In the genomic region with DNA sequence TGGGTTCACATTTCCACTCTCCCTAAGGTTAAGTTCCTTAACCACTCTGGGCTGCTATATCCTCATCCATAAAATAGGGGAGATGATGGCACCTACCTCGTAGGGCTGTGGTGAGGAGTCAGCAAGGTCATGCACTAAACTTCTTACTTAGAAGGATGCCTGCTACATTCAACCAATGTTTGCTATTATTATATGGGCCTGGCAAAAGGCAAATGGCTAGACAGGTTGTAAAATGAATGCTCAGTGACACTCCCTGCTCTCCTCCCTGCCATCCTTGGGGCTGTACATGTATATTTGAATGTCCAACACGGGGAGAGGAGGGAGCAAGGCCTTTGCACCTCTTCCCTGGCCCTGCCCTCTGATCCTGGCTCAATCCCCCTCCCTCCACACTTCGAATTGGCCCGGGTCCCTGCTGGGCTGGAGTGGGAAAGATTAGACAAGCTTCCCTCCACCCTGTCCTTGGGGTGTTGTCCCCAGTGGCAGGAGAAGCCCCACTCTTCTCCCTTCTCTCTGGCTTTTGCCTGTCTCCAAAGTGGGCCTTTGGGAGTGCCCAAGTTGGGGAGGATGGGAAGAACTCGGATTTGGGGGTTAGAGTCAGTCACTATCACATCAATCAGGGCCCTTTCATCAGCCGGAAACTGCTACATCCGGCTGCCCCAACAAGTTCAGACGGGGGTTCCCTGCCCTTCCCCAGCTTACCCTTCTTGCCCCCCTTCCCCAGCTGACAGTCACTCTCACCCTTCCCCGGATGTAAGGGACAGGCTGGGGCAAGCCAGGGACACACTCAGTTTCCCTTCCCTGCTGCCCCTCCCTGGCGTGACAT, we compare ENCODE assay signal across 9 cellular contexts. TPM values are rescaled to one million over a fixed set of nuclear protein-coding genes. Genes with fewer than 3 reads are reported as not detected.
DNase-seq lines count a peak whose midpoint lies in the region; ATAC-seq, FAIRE-seq and TF ChIP-seq lines count a peak whose summit lies in the region.
"Had no signal": no experiment of that assay in that cellular context is flagged by ENCODE, and none has a peak within 500 bp of the region (broad histone marks: within the 10 kb centered on the region; RNA-seq: fewer than 3 reads in every experiment).

No MANE protein-coding gene starts in this region.

- H3K4me3 ChIP-seq in OCI-LY3 (ENCODE audit: low read length), result no peak overlapping the region
- H3K4me3 ChIP-seq in GM12878, result no peak overlapping the region
- no peak overlapping the region for H3K4me3 ChIP-seq in sigmoid colon

- TF ChIP-seq POLR2A in GM12878 (IDR thresholded peaks at IDR 0.05; ENCODE audit: low read depth, low read length) (peak; percentile 27; the same call in 1 of the 2 replicates), sigmoid colon (IDR thresholded peaks at IDR 0.05) (no peak)

- ATAC-seq in GM21528 (IDR thresholded peaks at IDR 0.05; ENCODE audit: low FRiP score, unreplicated experiment) (peak; percentile 54), GM12878 (peak; percentile 91)

- H3K4me1 Mint-ChIP-seq in HFFc6 (ENCODE audit: low read depth), result no peaks in the 10 kb centered on the region

- 0 out of 2 replicates have a peak overlapping the region, but pooled peaks have one; percentile 3 for H3K4me2 ChIP-seq in OCI-LY3 (ENCODE audit: low read length)
- peak overlapping the region; percentile 28; the same call in 1 of the 2 replicates for H3K4me2 ChIP-seq in GM12878 (ENCODE audit: control insufficient read depth, insufficient read depth)

- H3K4me1 ChIP-seq in OCI-LY3 (ENCODE audit: low read length) (peaks cover 14% of the 10 kb centered on the region), GM12878 (ENCODE audit: control insufficient read depth, insufficient read depth, low read length) (peaks cover 19% of the 10 kb centered on the region), sigmoid colon (no peaks in the 10 kb centered on the region)

- no peak overlapping the region for H3K27ac ChIP-seq in OCI-LY3 (ENCODE audit: low read length)
- peak overlapping the region; percentile 82 for H3K27ac ChIP-seq in GM12878 (ENCODE audit: control insufficient read depth, insufficient read depth)
- no peak overlapping the region for H3K27ac ChIP-seq in sigmoid colon

- H3K27ac Mint-ChIP-seq in HFFc6, result no peak overlapping the region

- no peak overlapping the region for H3K4me3 Mint-ChIP-seq in HFFc6

- RAD21 ChIA-PET in GM12878 (lab: Charles Lee; ENCODE audit: unreplicated experiment), result interaction anchor here (0.9 to 2.1 kb wide), 5 partner anchors 9 to 346 kb away, joined by 3 to 13 read pairs (median 4); no protein-coding TSS in a partner anchor

- H3K79me2 ChIP-seq in OCI-LY3 (ENCODE audit: low read length), result no peaks in the 10 kb centered on the region
- H3K79me2 ChIP-seq in GM12878 (ENCODE audit: control insufficient read depth, insufficient read depth, low read length), result no peaks in the 10 kb centered on the region

- no peak for TF ChIP-seq CTCF in OCI-LY3 (IDR thresholded peaks at IDR 0.05; ENCODE audit: low read depth, low read length)
- no peak for TF ChIP-seq CTCF in GM12878 (IDR thresholded peaks at IDR 0.05 in 2 of 3, conservative IDR thresholded peaks at IDR 0.05 in 1 of 3; ENCODE audit: control insufficient read depth in 2 of 3, extremely low read depth in 1 of 3, insufficient read depth in 1 of 3, low read depth in 3 of 3, low read length in 3 of 3)
- no peak for TF ChIP-seq CTCF in sigmoid colon (IDR thresholded peaks at IDR 0.05)
- no peak for TF ChIP-seq CTCF in HFFc6 (IDR thresholded peaks at IDR 0.05)

- H3K9ac ChIP-seq in OCI-LY3 (ENCODE audit: low read length) (no peak overlapping the region), GM12878 (ENCODE audit: control insufficient read depth, insufficient read depth, low read length) (peak overlapping the region; percentile 46; the same call in 1 of the 2 replicates)

- BruUV-seq in GM12878 (replicated peaks; lab: Mats Ljungman, UMichigan), result no TSS peak

- POLR2A ChIA-PET in GM12878 (lab: Charles Lee), result interaction anchor here (1.1 to 1.2 kb wide), 2 partner anchors 9 to 36 kb away, joined by 4 read pairs; a partner anchor contains a TSS

- CTCF ChIA-PET in GM12878 (lab: Yijun Ruan, JAX), result interaction anchor here (0.7 to 1.6 kb wide), 2 partner anchors 9 to 268 kb away, joined by 3 to 10 read pairs; no protein-coding TSS in a partner anchor

- SMC1A ChIA-PET in GM12878 (lab: Charles Lee; ENCODE audit: uncharacterized antibody, unreplicated experiment), result interaction anchor here (0.8 to 1.2 kb wide), 4 partner anchors 9 to 341 kb away, joined by 3 to 7 read pairs (median 4); no protein-coding TSS in a partner anchor

- H3K27me3 ChIP-seq in OCI-LY3 (ENCODE audit: low read depth, low read length) (no peaks in the 10 kb centered on the region), GM12878 (replicated peaks in 1 of 2; ENCODE audit: control insufficient read depth in 2 of 2, insufficient read depth in 2 of 2, low read length in 1 of 2) (no peaks in the 10 kb centered on the region), sigmoid colon (no peaks in the 10 kb centered on the region)

- 39% methylated on average over 8 of the region's 10 CpGs for WGBS in GM12878 (ENCODE audit: insufficient coverage, insufficient replicate concordance, low lambda C conversion rate, missing lambda C conversion rate)
- WGBS in sigmoid colon, 2 donors, result 41 to 45% methylated on average over 10 of the region's 10 CpGs

- peaks cover 14% of the 10 kb centered on the region; the same call in 1 of the 2 replicates for H3K9me3 ChIP-seq in OCI-LY3 (ENCODE audit: insufficient read depth, low read length)
- H3K9me3 ChIP-seq in GM12878 (replicated peaks; ENCODE audit: control insufficient read depth, insufficient read depth, low read length), result peaks cover 3% of the 10 kb centered on the region
- peaks cover 0 to 14% (median 0%) of the 10 kb centered on the region in 4 donors for H3K9me3 ChIP-seq in sigmoid colon

- H3K36me3 Mint-ChIP-seq in HFFc6 (ENCODE audit: low read depth), result peaks cover 9% of the 10 kb centered on the region; the same call in 1 of the 2 replicates

- no peak for TF ChIP-seq RAD21 in GM12878 (IDR thresholded peaks at IDR 0.05; ENCODE audit: insufficient read depth, low read depth, low read length)

- H3K36me3 ChIP-seq in OCI-LY3 (replicated peaks; ENCODE audit: low read depth, low read length) (no peaks in the 10 kb centered on the region), GM12878 (ENCODE audit: control insufficient read depth in 2 of 2, insufficient read depth in 2 of 2, low read length in 1 of 2) (no peaks in the 10 kb centered on the region), sigmoid colon (no peaks in the 10 kb centered on the region)

- intact Hi-C loops in GM12878 (cut with micrococcal nuclease; ENCODE audit: unreplicated experiment), result no loop called here
- intact Hi-C loops in sigmoid colon (cut with DNase I), result no loop called here

- peak; percentile 56 for DNase-seq in GM12878 (ENCODE audit: low read depth, low spot score)
- DNase-seq in stimulated activated CD8-positive, alpha-beta memory T cell treated with anti-CD3 and anti-CD28 coated beads, Interleukin-7, amount 100 ng/mL, for 4 hours (ENCODE audit: low read depth in 2 of 2), result peak; percentile 26 to 43
- DNase-seq in sigmoid colon, result no peak
- DNase-seq in HFFc6, result no peak
- no peak for DNase-seq in HT-29 (ENCODE audit: low spot score)
- DNase-seq in OCI-M2 (lab: John Stamatoyannopoulos, UW; ENCODE audit: unreplicated experiment), result no peak
- DNase-seq: NCI-H1048 had no signal

- peaks cover 8% of the 10 kb centered on the region for H3K27me3 Mint-ChIP-seq in HFFc6 (ENCODE audit: insufficient read depth)

- no peak for FAIRE-seq in GM12878 (lab: Jason Lieb, UNC)

- TF ChIP-seq EP300 in GM12878 (IDR thresholded peaks at IDR 0.05; ENCODE audit: borderline replicate concordance in 1 of 2, control insufficient read depth in 1 of 2, low read depth in 2 of 2, low read length in 2 of 2) (no peak), sigmoid colon (IDR thresholded peaks at IDR 0.05) (no peak)

- H3K9me3 Mint-ChIP-seq in HFFc6, result peaks cover 13% of the 10 kb centered on the region

- in situ Hi-C loops in GM12878 (cut with MboI), result no loop called here

- H2AFZ ChIP-seq in OCI-LY3 (ENCODE audit: low read depth, low read length) (peak overlapping the region; percentile 62), GM12878 (ENCODE audit: control insufficient read depth, low read depth, low read length) (peak overlapping the region; percentile 75)

- H4K20me1 ChIP-seq in OCI-LY3 (ENCODE audit: insufficient read depth, low read length) (no peaks in the 10 kb centered on the region), GM12878 (ENCODE audit: control insufficient read depth, insufficient read depth) (no peaks in the 10 kb centered on the region)

RNA-seq across cellular contexts. Expression of a gene that starts 36.3 kb away (rescaled TPM):
- 183 and 202 TPM in 2 replicates for total RNA-seq in GM12878 (2013; cell fraction: nucleolus; rRNA removed)
- total RNA-seq in GM12878 (2014; rRNA removed) (23.2 and 26.8 TPM in 2 replicates), GM12878 (2014; rRNA removed; fragmentation: Illumina TruSeq; extraction: Trizol) (11.1 and 11.4 TPM in 2 replicates), GM12878 (2021) (24.5 and 29.5 TPM in 2 replicates), sigmoid colon (10 to 100 TPM; 20.9 to 60.9 (median 28.5) TPM)
- polyA plus RNA-seq in GM12878 (2011; ENCODE audit: low read depth), result 53.3 TPM
- polyA plus RNA-seq in GM12878 (2011; rRNA removed) (86.0 and 140 TPM in 2 replicates), GM12878 (2014; fragmentation: Illumina TruSeq; extraction: Trizol) (18.1 and 22.4 TPM in 2 replicates), GM12878 (2014; fragmentation: Nextera tagmentation; extraction: Ambion mirVana) (1 to 10 TPM; 2.9 to 4.3 TPM), GM12878 (2014; rRNA removed) (25.6 and 27.2 TPM in 2 replicates), GM12878 (2016; fragmentation: Nextera tagmentation; extraction: Ambion mirVana) (1 to 10 TPM in 1 of 2 experiments, under 1 TPM in 1; 0.96 to 1.3 TPM), sigmoid colon (100 to 1,000 TPM in 1 of 3 donors, 10 to 100 TPM in 2; 11.1 to 111 (median 34.8) TPM)
- polyA plus RNA-seq in GM12878 (2011; cell fraction: cytosol; rRNA removed), result 139 and 149 TPM in 2 replicates
- 331 and 548 TPM in 2 replicates for polyA plus RNA-seq in GM12878 (2011; cell fraction: nucleus; rRNA removed)
- 77.6 and 104 TPM in 2 replicates for polyA plus RNA-seq in GM12878 (2012)
- polyA minus RNA-seq in GM12878 (2011; rRNA and poly(A)+ RNA removed), result 232 and 237 TPM in 2 replicates
- polyA minus RNA-seq in GM12878 (2011; cell fraction: cytosol; rRNA and poly(A)+ RNA removed), result 38.4 and 39.6 TPM in 2 replicates
- 127 and 145 TPM in 2 replicates for polyA minus RNA-seq in GM12878 (2011; cell fraction: nucleus; rRNA and poly(A)+ RNA removed)
- total RNA-seq in HFFc6 (2021; fragmentation: NEBNext Ultra II Directional; extraction: Animal tissue kit (Norgen Biotek cat#: 25700)), result 10 to 100 TPM; 26.0 to 37.4 (median 28.3) TPM
- 154 and 170 TPM in 2 replicates for total RNA-seq in HT-29 (2014; rRNA removed; shearing (Covaris generic))

RNA-seq across cellular contexts. Expression of a gene that starts 46.1 kb away (rescaled TPM):
- 36.5 and 37.7 TPM in 2 replicates for total RNA-seq in GM12878 (2013; cell fraction: nucleolus; rRNA removed)
- total RNA-seq in GM12878 (2014; rRNA removed) (99.5 and 105 TPM in 2 replicates), GM12878 (2014; rRNA removed; fragmentation: Illumina TruSeq; extraction: Trizol) (75.7 and 81.6 TPM in 2 replicates), GM12878 (2021) (65.3 and 66.3 TPM in 2 replicates), sigmoid colon (10 to 100 TPM; 28.8 to 43.9 (median 34.1) TPM)
- polyA plus RNA-seq in GM12878 (2011; ENCODE audit: low read depth), result 41.9 TPM
- polyA plus RNA-seq in GM12878 (2011; rRNA removed) (48.9 and 85.2 TPM in 2 replicates), GM12878 (2014; fragmentation: Illumina TruSeq; extraction: Trizol) (67.3 and 104 TPM in 2 replicates), GM12878 (2014; fragmentation: Nextera tagmentation; extraction: Ambion mirVana) (100 to 1,000 TPM; 105 to 158 TPM), GM12878 (2014; rRNA removed) (99.7 and 112 TPM in 2 replicates), GM12878 (2016; fragmentation: Nextera tagmentation; extraction: Ambion mirVana) (10 to 100 TPM; 88.6 to 97.8 TPM), sigmoid colon (10 to 100 TPM; 72.1 to 93.2 (median 90.2) TPM)
- polyA plus RNA-seq in GM12878 (2011; cell fraction: cytosol; rRNA removed), result 144 and 169 TPM in 2 replicates
- 63.9 and 64.8 TPM in 2 replicates for polyA plus RNA-seq in GM12878 (2011; cell fraction: nucleus; rRNA removed)
- 53.4 and 54.2 TPM in 2 replicates for polyA plus RNA-seq in GM12878 (2012)
- 74.5 and 122 TPM in 2 replicates for polyA minus RNA-seq in GM12878 (2011; rRNA and poly(A)+ RNA removed)
- 24.2 and 25.2 TPM in 2 replicates for polyA minus RNA-seq in GM12878 (2011; cell fraction: cytosol; rRNA and poly(A)+ RNA removed)
- 24.8 and 35.4 TPM in 2 replicates for polyA minus RNA-seq in GM12878 (2011; cell fraction: nucleus; rRNA and poly(A)+ RNA removed)
- 10 to 100 TPM; 34.3 to 42.8 (median 38.3) TPM for total RNA-seq in HFFc6 (2021; fragmentation: NEBNext Ultra II Directional; extraction: Animal tissue kit (Norgen Biotek cat#: 25700))
- 112 and 125 TPM in 2 replicates for total RNA-seq in HT-29 (2014; rRNA removed; shearing (Covaris generic))

Comparison
In these comparisons a context has a peak if more than half of its experiments do, and no peak if none do; other contexts are left out.
1. DNase-seq: peak in GM12878 (single experiment) and stimulated activated CD8-positive, alpha-beta memory T cell treated with anti-CD3 and anti-CD28 coated beads, Interleukin-7, amount 100 ng/mL, for 4 hours (2 of 2); none in sigmoid colon (single experiment), HFFc6 (single experiment), HT-29 (single experiment) and OCI-M2 (single experiment).